20 cellular contexts compared by ENCODE assay signal in genomic region chr10:114372179-114372578, GRCh38.
"Had no signal": no experiment of that assay in that cellular context is flagged by ENCODE, and none has a peak within 500 bp of the region (broad histone marks: within the 10 kb centered on the region; RNA-seq: fewer than 3 reads in every experiment).

No MANE protein-coding gene starts in this region.

- H3K27ac ChIP-seq: adrenal gland, coronary artery, foreskin keratinocyte had no signal

- H3K27me3 Mint-ChIP-seq: activated CD4-positive, alpha-beta T cell treated with anti-CD3 and anti-CD28 coated beads for 36 hours; activated naive CD8-positive, alpha-beta T cell had no signal

- H3K4me3 ChIP-seq: adrenal gland, coronary artery had no signal

- H3K36me3 ChIP-seq: adrenal gland had no signal

- H3K27me3 ChIP-seq: foreskin keratinocyte had no signal

- H3K4me3 Mint-ChIP-seq: activated B cell treated with CpG ODN at 0.5 μM for 24 hours; activated CD4-positive, alpha-beta T cell treated with anti-CD3 and anti-CD28 coated beads for 36 hours; activated naive CD8-positive, alpha-beta T cell; activated T-cell treated with anti-CD3 and anti-CD28 coated beads, Interleukin-2, amount 50 U/mL, for 4 hours; nephron had no signal

- H3K36me3 Mint-ChIP-seq: activated naive CD8-positive, alpha-beta T cell had no signal

- H3K9me3 ChIP-seq: adrenal gland had no signal

- DNase-seq: activated B cell treated with CpG ODN at 0.5 μM for 24 hours; activated CD4-positive, alpha-beta T cell treated with anti-CD3 and anti-CD28 coated beads for 36 hours; activated CD4-positive, alpha-beta T cell treated with anti-CD3 and anti-CD28 coated beads, Interleukin-2, amount 50 U/mL, for 48 hours; activated CD8-positive, alpha-beta memory T cell treated with anti-CD3 and anti-CD28 coated beads, Interleukin-2, amount 50 U/mL, for 48 hours; activated naive CD4-positive, alpha-beta T cell; activated T-cell treated with anti-CD3 and anti-CD28 coated beads, Interleukin-2, amount 50 U/mL, for 4 hours; foreskin keratinocyte; left ventricle myocardium superior; mammary epithelial cell; nucleus accumbens; posterior cingulate gyrus; retina; stimulated activated CD4-positive, alpha-beta T cell treated with anti-CD3 and anti-CD28 coated beads, Interleukin-4, amount 100 ng/mL, for 24 hours; stimulated activated naive CD4-positive, alpha-beta T cell treated with Interleukin-2 at 50 U/mL for 16 hours; T1000 had no signal

- H3K27ac Mint-ChIP-seq: activated B cell treated with CpG ODN at 0.5 μM for 24 hours; activated CD4-positive, alpha-beta T cell treated with anti-CD3 and anti-CD28 coated beads for 36 hours; activated naive CD8-positive, alpha-beta T cell; activated T-helper 2 cell treated with anti-CD3 and anti-CD28 coated beads, Interferon-gamma antibody, Interleukin-2, Interleukin-4, amounts not matched to agents 10 μg/mL and 5 μg/mL and 100 μg/mL, durations not matched to agents 14 hours and 24 hours and 36 hours had no signal

- H3K4me1 Mint-ChIP-seq: activated B cell treated with CpG ODN at 0.5 μM for 24 hours; activated CD4-positive, alpha-beta T cell treated with anti-CD3 and anti-CD28 coated beads for 36 hours had no signal

- H3K9me3 Mint-ChIP-seq: activated B cell treated with CpG ODN at 0.5 μM for 24 hours; activated T-cell treated with anti-CD3 and anti-CD28 coated beads, Interleukin-2, amount 50 U/mL, for 4 hours; activated T-helper 2 cell treated with anti-CD3 and anti-CD28 coated beads, Interferon-gamma antibody, Interleukin-2, Interleukin-4, amounts not matched to agents 10 μg/mL and 5 μg/mL and 100 μg/mL, durations not matched to agents 14 hours and 24 hours and 36 hours; nephron had no signal

- H3K4me1 ChIP-seq: adrenal gland had no signal

- ATAC-seq: activated CD4-positive, alpha-beta T cell treated with anti-CD3 and anti-CD28 coated beads for 36 hours; activated T-cell treated with anti-CD3 and anti-CD28 coated beads, Interleukin-2, amount 50 U/mL, for 4 hours; foreskin keratinocyte; left ventricle myocardium superior had no signal
